Comparison of ENCODE assay signal across 19 cellular contexts in genomic region chr3:47419083-47420043, GRCh38. TPM values are rescaled to one million over a fixed set of nuclear protein-coding genes. Genes with fewer than 3 reads are reported as not detected.
DNase-seq lines count a peak whose midpoint lies in the region; ATAC-seq and TF ChIP-seq lines count a peak whose summit lies in the region.
"Had no signal": no experiment of that assay in that cellular context is flagged by ENCODE, and none has a peak within 500 bp of the region (broad histone marks: within the 10 kb centered on the region; RNA-seq: fewer than 3 reads in every experiment).

No MANE protein-coding gene starts in this region.

- no peak overlapping the region for H3K4me2 ChIP-seq in osteoblast (ENCODE audit: insufficient read depth, low read length)
- H3K4me2 ChIP-seq: A549 had no signal

- H3K27ac Mint-ChIP-seq in activated CD4-positive, alpha-beta memory T cell treated with anti-CD3 and anti-CD28 coated beads, Interleukin-2, amount 10 ng/mL, durations not matched to agents 7 days and 5 days: peak overlapping the region; percentile 52
- H3K27ac Mint-ChIP-seq in activated CD4-positive, alpha-beta memory T cell treated with anti-CD3 and anti-CD28 coated beads for 36 hours: no peak overlapping the region
- H3K27ac Mint-ChIP-seq: WTC11 had no signal

- H3K9me3 ChIP-seq in osteoblast (ENCODE audit: low read depth, low read length): no peaks in the 10 kb centered on the region
- H3K9me3 ChIP-seq: A549, ascending aorta had no signal

- peaks cover 15% of the 10 kb centered on the region for H3K36me3 Mint-ChIP-seq in activated CD4-positive, alpha-beta memory T cell treated with anti-CD3 and anti-CD28 coated beads, Interleukin-2, amount 10 ng/mL, durations not matched to agents 7 days and 5 days (ENCODE audit: low read depth)
- peaks cover 2% of the 10 kb centered on the region for H3K36me3 Mint-ChIP-seq in activated CD4-positive, alpha-beta memory T cell treated with anti-CD3 and anti-CD28 coated beads for 36 hours

- CTCF ChIA-PET in activated CD4-positive, alpha-beta memory T cell treated with anti-CD3 and anti-CD28 coated beads, Interleukin-2, amount 10 ng/mL, durations not matched to agents 7 days and 5 days (lab: Charles Lee): interaction anchor here (0.5 to 1.0 kb wide), 2 partner anchors 95 to 366 kb away, joined by 3 to 4 read pairs; no protein-coding TSS in a partner anchor
- CTCF ChIA-PET in activated CD4-positive, alpha-beta memory T cell treated with anti-CD3 and anti-CD28 coated beads for 36 hours (lab: Charles Lee): interaction anchor here (0.5 to 7.1 kb wide), 5 partner anchors 12 to 574 kb away, joined by 3 to 144 read pairs (median 3); partner anchors contain the start of gene SCAP
- CTCF ChIA-PET in HEK293T (lab: Yijun Ruan, JAX): interaction anchor here (0.7 kb wide), 1 partner anchor 734 kb away, joined by 3 read pairs; no protein-coding TSS in a partner anchor

- ATAC-seq in GM18502 (IDR thresholded peaks at IDR 0.05; ENCODE audit: poor library complexity, unreplicated experiment): no peak
- ATAC-seq: naive thymus-derived CD8-positive, alpha-beta T cell; T-cell; WTC11 had no signal

- H3K4me3 ChIP-seq in dorsolateral prefrontal cortex: no peak overlapping the region
- no peak overlapping the region for H3K4me3 ChIP-seq in osteoblast (ENCODE audit: insufficient read depth, low read length)
- H3K4me3 ChIP-seq: A549, ascending aorta had no signal

- H3K27me3 Mint-ChIP-seq in activated CD4-positive, alpha-beta memory T cell treated with anti-CD3 and anti-CD28 coated beads, Interleukin-2, amount 10 ng/mL, durations not matched to agents 7 days and 5 days: no peaks in the 10 kb centered on the region
- H3K27me3 Mint-ChIP-seq in activated CD4-positive, alpha-beta memory T cell treated with anti-CD3 and anti-CD28 coated beads for 36 hours: no peaks in the 10 kb centered on the region
- H3K27me3 Mint-ChIP-seq: naive thymus-derived CD8-positive, alpha-beta T cell; T-cell had no signal

- intact Hi-C loops in activated CD4-positive, alpha-beta memory T cell treated with anti-CD3 and anti-CD28 coated beads for 36 hours (cut with micrococcal nuclease): no loop called here
- intact Hi-C loops in dorsolateral prefrontal cortex (cut with DNase I): loop anchor here (2.0 to 5.0 kb wide), 4 partner anchors 57 to 383 kb away; partner anchors contain the start of genes DHX30 (in 1 of the 2), ELP6 (in 1 of the 2) and SCAP (in 1 of the 2)

- H3K79me2 ChIP-seq in osteoblast (ENCODE audit: insufficient read depth, low read length): no peaks in the 10 kb centered on the region

- H3K4me1 Mint-ChIP-seq in activated CD4-positive, alpha-beta memory T cell treated with anti-CD3 and anti-CD28 coated beads, Interleukin-2, amount 10 ng/mL, durations not matched to agents 7 days and 5 days: peaks cover 14% of the 10 kb centered on the region
- H3K4me1 Mint-ChIP-seq in activated CD4-positive, alpha-beta memory T cell treated with anti-CD3 and anti-CD28 coated beads for 36 hours (ENCODE audit: low read depth): peaks cover 12% of the 10 kb centered on the region

- H3K27me3 ChIP-seq in dorsolateral prefrontal cortex (no peaks in the 10 kb centered on the region), osteoblast (ENCODE audit: insufficient read depth, low read length) (no peaks in the 10 kb centered on the region)
- H3K27me3 ChIP-seq: ascending aorta had no signal

- H2AFZ ChIP-seq in osteoblast (ENCODE audit: low read length): no peak overlapping the region

- H3K9me3 Mint-ChIP-seq in activated CD4-positive, alpha-beta memory T cell treated with anti-CD3 and anti-CD28 coated beads, Interleukin-2, amount 10 ng/mL, durations not matched to agents 7 days and 5 days: no peaks in the 10 kb centered on the region
- H3K9me3 Mint-ChIP-seq in activated CD4-positive, alpha-beta memory T cell treated with anti-CD3 and anti-CD28 coated beads for 36 hours: no peaks in the 10 kb centered on the region
- H3K9me3 Mint-ChIP-seq: naive thymus-derived CD8-positive, alpha-beta T cell; T-cell had no signal

- no peak for DNase-seq in activated CD4-positive, alpha-beta memory T cell treated with anti-CD3 and anti-CD28 coated beads, Interleukin-2, amount 10 ng/mL, durations not matched to agents 7 days and 5 days
- DNase-seq in activated CD4-positive, alpha-beta memory T cell treated with anti-CD3 and anti-CD28 coated beads for 36 hours: no peak
- DNase-seq in GM13976 (ENCODE audit: low spot score): peak; percentile 39
- DNase-seq in dorsolateral prefrontal cortex: no peak
- DNase-seq in osteoblast (ENCODE audit: insufficient read length, low spot score, missing footprints): peak; percentile 45
- no peak for DNase-seq in HEK293T (ENCODE audit: extremely low spot score)
- DNase-seq in C1 segment of cervical spinal cord (lab: John Stamatoyannopoulos, UW): no peak
- DNase-seq: activated gamma-delta T cell; cerebellar nuclear complex; GOT3; mammary epithelial cell; MM.1S; naive thymus-derived CD8-positive, alpha-beta T cell; NCI-H187; T-cell had no signal

- H3K4me3 Mint-ChIP-seq in activated CD4-positive, alpha-beta memory T cell treated with anti-CD3 and anti-CD28 coated beads, Interleukin-2, amount 10 ng/mL, durations not matched to agents 7 days and 5 days: no peak overlapping the region
- no peak overlapping the region for H3K4me3 Mint-ChIP-seq in activated CD4-positive, alpha-beta memory T cell treated with anti-CD3 and anti-CD28 coated beads for 36 hours
- H3K4me3 Mint-ChIP-seq: naive thymus-derived CD8-positive, alpha-beta T cell; T-cell; WTC11 had no signal

- H3K27ac ChIP-seq in dorsolateral prefrontal cortex (peak overlapping the region in 30 of 59 donors; percentile 3 to 86 (median 62)), osteoblast (ENCODE audit: low read depth, low read length) (no peak overlapping the region)
- H3K27ac ChIP-seq: A549, ascending aorta had no signal

- in situ Hi-C loops in GM13976 (cut with MboI; ENCODE audit: low sequenced_read_pairs, unreplicated experiment): no loop called here

- no peak for TF ChIP-seq CTCF in GM13976 (IDR thresholded peaks at IDR 0.05; ENCODE audit: borderline replicate concordance, control extremely low read depth, extremely low read depth, insufficient read depth, missing control alignments)
- TF ChIP-seq CTCF in dorsolateral prefrontal cortex (IDR thresholded peaks at IDR 0.05 in 54 of 56, conservative IDR thresholded peaks at IDR 0.05 in 2 of 56; ENCODE audit: low read depth in 1 of 56, partially characterized antibody in 56 of 56): no peak
- no peak for TF ChIP-seq CTCF in osteoblast (IDR thresholded peaks at IDR 0.05; ENCODE audit: extremely low read depth, low read depth, low read length)

- peaks cover 19% of the 10 kb centered on the region for H3K36me3 ChIP-seq in osteoblast (ENCODE audit: insufficient read depth, low read length)

- no peaks in the 10 kb centered on the region for H4K20me1 ChIP-seq in osteoblast (ENCODE audit: insufficient read depth, low read length)

- POLR2A ChIA-PET in activated CD4-positive, alpha-beta memory T cell treated with anti-CD3 and anti-CD28 coated beads, Interleukin-2, amount 10 ng/mL, durations not matched to agents 7 days and 5 days (lab: Charles Lee): interaction anchor here (0.8 to 1.1 kb wide), 2 partner anchors 12 to 39 kb away, joined by 3 read pairs; partner anchors contain the start of gene PTPN23
- POLR2A ChIA-PET in activated CD4-positive, alpha-beta memory T cell treated with anti-CD3 and anti-CD28 coated beads for 36 hours (lab: Charles Lee): interaction anchor here (0.6 kb wide), 1 partner anchor 20 kb away, joined by 3 read pairs; no protein-coding TSS in a partner anchor
- POLR2A ChIA-PET in HEK293T (lab: Yijun Ruan, JAX): no interaction called here

- peaks cover 4% of the 10 kb centered on the region for H3K4me1 ChIP-seq in osteoblast (ENCODE audit: insufficient read depth, low read length)

TF ChIP-seq in HEK293T, 16 proteins besides CTCF, POLR2A, EP300 and RAD21:
- TF ChIP-seq NFRKB (IDR thresholded peaks at IDR 0.05) (no peak), PKNOX1 (IDR thresholded peaks at IDR 0.05) (no peak), SUZ12 (IDR thresholded peaks at IDR 0.05) (no peak), FOXA1 (IDR thresholded peaks at IDR 0.05) (no peak), ZNF384 (IDR thresholded peaks at IDR 0.05) (no peak), ARNT (IDR thresholded peaks at IDR 0.05) (no peak), BHLHE40 (IDR thresholded peaks at IDR 0.05; ENCODE audit: borderline replicate concordance) (no peak), LEF1 (IDR thresholded peaks at IDR 0.05; ENCODE audit: borderline replicate concordance) (no peak), CTBP1 (IDR thresholded peaks at IDR 0.05; ENCODE audit: borderline replicate concordance) (no peak), L3MBTL2 (conservative IDR thresholded peaks at IDR 0.05) (no peak), SP1 (IDR thresholded peaks at IDR 0.05) (no peak), FOXK2 (IDR thresholded peaks at IDR 0.05) (no peak), FOXM1 (IDR thresholded peaks at IDR 0.05; ENCODE audit: borderline replicate concordance) (no peak), HDGF (IDR thresholded peaks at IDR 0.05; ENCODE audit: borderline replicate concordance) (no peak), TARDBP (IDR thresholded peaks at IDR 0.05) (no peak)

RNA-seq across cellular contexts. Expression of gene PTPN23, which starts 38.5 kb away (rescaled TPM):
- total RNA-seq in activated CD4-positive, alpha-beta memory T cell treated with anti-CD3 and anti-CD28 coated beads, Interleukin-2, amount 10 ng/mL, durations not matched to agents 7 days and 5 days: 10 to 100 TPM; 26.8 to 28.7 TPM
- total RNA-seq in activated CD4-positive, alpha-beta memory T cell treated with anti-CD3 and anti-CD28 coated beads for 36 hours: 10 to 100 TPM; 27.9 to 29.7 TPM
- total RNA-seq in dorsolateral prefrontal cortex: 10 to 100 TPM; 40.8 to 75.9 (median 53.6) TPM
- total RNA-seq in osteoblast: 22.4 and 30.0 TPM in 2 replicates

RNA-seq across cellular contexts. Expression of gene SCAP, which starts 56.4 kb away (rescaled TPM):
- total RNA-seq in activated CD4-positive, alpha-beta memory T cell treated with anti-CD3 and anti-CD28 coated beads, Interleukin-2, amount 10 ng/mL, durations not matched to agents 7 days and 5 days: 10 to 100 TPM; 53.6 to 56.5 TPM
- total RNA-seq in activated CD4-positive, alpha-beta memory T cell treated with anti-CD3 and anti-CD28 coated beads for 36 hours: 10 to 100 TPM; 44.5 to 44.6 TPM
- 100 to 1,000 TPM in 28 of 120 experiments, 10 to 100 TPM in 92; 68.4 to 123 (median 92.0) TPM for total RNA-seq in dorsolateral prefrontal cortex
- 70.1 and 81.4 TPM in 2 replicates for total RNA-seq in osteoblast

Comparison
In these comparisons a context has a peak if more than half of its experiments do, and no peak if none do; other contexts are left out.
1. DNase-seq: peak in GM13976 (single experiment) and osteoblast (single experiment); none in activated CD4-positive, alpha-beta memory T cell treated with anti-CD3 and anti-CD28 coated beads, Interleukin-2, amount 10 ng/mL, durations not matched to agents 7 days and 5 days (single experiment), activated CD4-positive, alpha-beta memory T cell treated with anti-CD3 and anti-CD28 coated beads for 36 hours (single experiment), dorsolateral prefrontal cortex (0 of 10), HEK293T (single experiment) and C1 segment of cervical spinal cord (0 of 14).